Comparison of ENCODE assay signal across 32 cellular contexts in the genomic region with DNA sequence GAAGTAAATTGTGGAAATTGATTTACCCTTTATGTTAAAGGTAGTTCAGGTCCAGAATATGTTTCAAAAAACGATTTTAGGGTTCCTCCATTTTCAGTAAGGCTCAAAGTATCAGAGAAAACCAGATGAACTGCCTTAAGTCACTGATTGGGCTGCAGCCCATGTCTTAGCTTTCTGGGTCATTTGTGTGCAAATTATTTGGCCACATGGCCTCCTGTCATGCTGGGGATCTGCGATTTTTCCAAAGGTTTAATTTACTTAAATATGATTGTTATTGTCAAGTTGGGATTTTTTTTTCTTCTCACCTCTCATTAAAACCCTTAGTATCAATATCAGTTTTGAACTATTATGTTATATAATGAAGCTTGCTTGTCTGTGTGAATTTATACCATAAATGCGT.
"Had no signal": no experiment of that assay in that cellular context is flagged by ENCODE, and none has a peak within 500 bp of the region (broad histone marks: within the 10 kb centered on the region; RNA-seq: fewer than 3 reads in every experiment).

No MANE protein-coding gene starts in this region.

- H3K27ac ChIP-seq: adrenal gland, body of pancreas, brain microvascular endothelial cell, breast epithelium, VCaP had no signal

- H3K4me3 ChIP-seq: adrenal gland, body of pancreas, breast epithelium had no signal

- H3K9me3 ChIP-seq: adrenal gland, body of pancreas, breast epithelium had no signal

- FAIRE-seq: astrocyte had no signal

- DNase-seq: activated B cell treated with CpG ODN at 0.5 μM for 24 hours; activated CD4-positive, alpha-beta memory T cell treated with anti-CD3 and anti-CD28 coated beads for 36 hours; activated CD4-positive, alpha-beta T cell treated with anti-CD3 and anti-CD28 coated beads for 4 hours; activated CD4-positive, alpha-beta T cell treated with anti-CD3 and anti-CD28 coated beads, Interleukin-2, amount 10 ng/mL, durations not matched to agents 24 days and 14 days; activated CD4-positive, alpha-beta T cell treated with anti-CD3 and anti-CD28 coated beads, Interleukin-2, amount 50 U/mL, for 1 hour; activated CD4-positive, alpha-beta T cell treated with anti-CD3 and anti-CD28 coated beads, Interleukin-2, amount 50 U/mL, for 4 hours; activated CD4-positive, CD25-positive, alpha-beta regulatory T cell treated with anti-CD3 and anti-CD28 coated beads, Interleukin-2, amount 50 U/mL, for 72 hours; activated CD8-positive, alpha-beta memory T cell treated with anti-CD3 and anti-CD28 coated beads, Interleukin-2, amount 50 U/mL, for 4 hours; activated CD8-positive, alpha-beta T cell treated with anti-CD3 and anti-CD28 coated beads for 36 hours; activated effector memory CD4-positive, alpha-beta T cell treated with anti-CD3 and anti-CD28 coated beads, Interleukin-2, amount 50 U/mL, for 16 hours; activated gamma-delta T cell treated with Interleukin-2 at 50 U/mL for 16 hours; activated naive CD4-positive, alpha-beta T cell; activated naive CD4-positive, alpha-beta T cell treated with anti-CD3 and anti-CD28 coated beads for 36 hours; activated naive CD4-positive, alpha-beta T cell treated with anti-CD3 and anti-CD28 coated beads, Interleukin-2, amount 50 U/mL, for 16 hours; activated naive CD8-positive, alpha-beta T cell treated with anti-CD3 and anti-CD28 coated beads for 36 hours; activated T-cell treated with anti-CD3 and anti-CD28 coated beads for 4 hours; activated T-cell treated with anti-CD3 and anti-CD28 coated beads, Interleukin-2, amount 50 U/mL, for 1 hour; activated T-cell treated with anti-CD3 and anti-CD28 coated beads, Interleukin-2, amount 50 U/mL, for 4 hours; activated T-cell treated with anti-CD3 and anti-CD28 coated beads, Interleukin-2, amount 50 U/mL, for 72 hours; adrenal gland; amniotic stem cell; aorta; body of pancreas; brain microvascular endothelial cell; central memory CD4-positive, alpha-beta T cell; T-helper 2 cell; T-helper 9 cell had no signal

- ATAC-seq: activated CD8-positive, alpha-beta T cell treated with anti-CD3 and anti-CD28 coated beads for 36 hours; activated naive CD4-positive, alpha-beta T cell treated with anti-CD3 and anti-CD28 coated beads, Interleukin-2, amount 50 U/mL, for 72 hours; activated T-cell treated with anti-CD3 and anti-CD28 coated beads, Interleukin-2, amount 50 U/mL, for 4 hours; activated T-cell treated with anti-CD3 and anti-CD28 coated beads, Interleukin-2, amount 50 U/mL, for 72 hours; activated T-helper 17 cell treated with anti-CD3 and anti-CD28 coated beads, Interleukin-2, amount 50 U/mL, for 72 hours; body of pancreas had no signal

- H3K36me3 ChIP-seq: adrenal gland, brain microvascular endothelial cell, breast epithelium had no signal

- H3K27me3 ChIP-seq: brain microvascular endothelial cell had no signal
